In genomic region chr5:155983954-155984353, GRCh38 we compare ENCODE assay signal across 13 cellular contexts.
"Had no signal": no experiment of that assay in that cellular context is flagged by ENCODE, and none has a peak within 500 bp of the region (broad histone marks: within the 10 kb centered on the region; RNA-seq: fewer than 3 reads in every experiment).

No MANE protein-coding gene starts in this region.

- H3K27me3 ChIP-seq: ascending aorta, cardiac muscle cell, esophagus squamous epithelium, sigmoid colon, suprapubic skin, upper lobe of left lung had no signal

- H3K4me1 ChIP-seq: esophagus squamous epithelium, suprapubic skin, upper lobe of left lung had no signal

- H3K27ac ChIP-seq: ascending aorta, cardiac muscle cell, esophagus squamous epithelium, sigmoid colon, suprapubic skin, upper lobe of left lung had no signal

- DNase-seq: activated CD4-positive, alpha-beta memory T cell treated with anti-CD3 and anti-CD28 coated beads for 36 hours; activated CD4-positive, CD25-positive, alpha-beta regulatory T cell treated with anti-CD3 and anti-CD28 coated beads, Interleukin-2, amount 50 U/mL, for 72 hours; activated gamma-delta T cell treated with Interleukin-2 at 50 U/mL for 16 hours; activated naive CD8-positive, alpha-beta T cell treated with anti-CD3 and anti-CD28 coated beads for 36 hours; activated T-cell treated with anti-CD3 and anti-CD28 coated beads, Interleukin-2, amount 50 U/mL, for 48 hours; esophagus squamous epithelium; sigmoid colon; stimulated activated CD4-positive, alpha-beta T cell treated with anti-CD3 and anti-CD28 coated beads, Interleukin-2, amount 100 ng/mL, for 48 hours; stimulated activated naive CD4-positive, alpha-beta T cell treated with Interleukin-2 at 50 U/mL for 16 hours; upper lobe of left lung had no signal

- H3K4me3 ChIP-seq: ascending aorta, cardiac muscle cell, esophagus squamous epithelium, sigmoid colon, suprapubic skin, upper lobe of left lung had no signal

- H3K9me3 ChIP-seq: ascending aorta, esophagus squamous epithelium, sigmoid colon, suprapubic skin, upper lobe of left lung had no signal

- H3K36me3 ChIP-seq: ascending aorta, cardiac muscle cell, esophagus squamous epithelium, sigmoid colon, suprapubic skin, upper lobe of left lung had no signal
